In genomic region chr20:43949741-43950618, GRCh38 we compare ENCODE assay signal across 7 cellular contexts. TPM values are rescaled to one million over a fixed set of nuclear protein-coding genes. Genes with fewer than 3 reads are reported as not detected.
DNase-seq lines count a peak whose midpoint lies in the region; ATAC-seq and TF ChIP-seq lines count a peak whose summit lies in the region.

No MANE protein-coding gene starts in this region.

- H3K4me1 Mint-ChIP-seq in activated CD4-positive, alpha-beta memory T cell treated with anti-CD3 and anti-CD28 coated beads for 36 hours (ENCODE audit: low read depth), result peaks cover 60% of the 10 kb centered on the region
- H3K4me1 Mint-ChIP-seq in stimulated activated naive B cell treated with anti-CD40 and anti-IgM and Interleukin-4, amounts not matched to agents 10 μg/mL and 1 μg/mL and 100 μg/mL, for 72 hours, result peaks cover 16 to 30% of the 10 kb centered on the region in 2 donors
- H3K4me1 Mint-ChIP-seq in nephron progenitor cell, result peaks cover 9% of the 10 kb centered on the region

- CTCF ChIA-PET in activated CD4-positive, alpha-beta memory T cell treated with anti-CD3 and anti-CD28 coated beads for 36 hours (lab: Charles Lee), result interaction anchor here (0.8 kb wide), 1 partner anchor 9 kb away, joined by 5 read pairs; no protein-coding TSS in a partner anchor

- H3K9me3 Mint-ChIP-seq in activated CD4-positive, alpha-beta memory T cell treated with anti-CD3 and anti-CD28 coated beads for 36 hours, result no peaks in the 10 kb centered on the region
- no peaks in the 10 kb centered on the region for H3K9me3 Mint-ChIP-seq in stimulated activated naive B cell treated with anti-CD40 and anti-IgM and Interleukin-4, amounts not matched to agents 10 μg/mL and 1 μg/mL and 100 μg/mL, for 72 hours
- no peaks in the 10 kb centered on the region for H3K9me3 Mint-ChIP-seq in nephron progenitor cell

- peak overlapping the region; percentile 41 for H3K9ac ChIP-seq in KMS-11

- no peaks in the 10 kb centered on the region for H3K27me3 ChIP-seq in KMS-11 (ENCODE audit: insufficient read depth, low read depth)

- peak overlapping the region; percentile 50 for H3K27ac Mint-ChIP-seq in activated CD4-positive, alpha-beta memory T cell treated with anti-CD3 and anti-CD28 coated beads for 36 hours
- no peak overlapping the region for H3K27ac Mint-ChIP-seq in stimulated activated naive B cell treated with anti-CD40 and anti-IgM and Interleukin-4, amounts not matched to agents 10 μg/mL and 1 μg/mL and 100 μg/mL, for 72 hours
- no peak overlapping the region for H3K27ac Mint-ChIP-seq in nephron progenitor cell

- peaks cover 75% of the 10 kb centered on the region for H3K79me2 ChIP-seq in KMS-11 (ENCODE audit: insufficient read depth, low read depth)

- no peaks in the 10 kb centered on the region for H4K20me1 ChIP-seq in KMS-11 (ENCODE audit: insufficient read depth)

- H3K27me3 Mint-ChIP-seq in activated CD4-positive, alpha-beta memory T cell treated with anti-CD3 and anti-CD28 coated beads for 36 hours, result peaks cover 31% of the 10 kb centered on the region
- H3K27me3 Mint-ChIP-seq in stimulated activated naive B cell treated with anti-CD40 and anti-IgM and Interleukin-4, amounts not matched to agents 10 μg/mL and 1 μg/mL and 100 μg/mL, for 72 hours, result peaks cover 5 to 11% of the 10 kb centered on the region in 2 donors
- H3K27me3 Mint-ChIP-seq in nephron progenitor cell (ENCODE audit: low read depth, poor library complexity), result peaks cover 9% of the 10 kb centered on the region

- H2AFZ ChIP-seq in KMS-11 (ENCODE audit: low read depth), result no peak overlapping the region; the same call in 1 of the 2 replicates

- intact Hi-C loops in activated CD4-positive, alpha-beta memory T cell treated with anti-CD3 and anti-CD28 coated beads for 36 hours (cut with micrococcal nuclease), result loop anchor here (2.0 kb wide), 1 partner anchor 35 kb away; the partner anchor contains the start of gene TOX2
- intact Hi-C loops in left ventricle myocardium superior (cut with micrococcal nuclease), result no loop called here

- no peaks in the 10 kb centered on the region for H3K36me3 ChIP-seq in KMS-11 (ENCODE audit: insufficient read depth)

- peak overlapping the region; percentile 11 for H3K4me3 Mint-ChIP-seq in activated CD4-positive, alpha-beta memory T cell treated with anti-CD3 and anti-CD28 coated beads for 36 hours
- H3K4me3 Mint-ChIP-seq in stimulated activated naive B cell treated with anti-CD40 and anti-IgM and Interleukin-4, amounts not matched to agents 10 μg/mL and 1 μg/mL and 100 μg/mL, for 72 hours, result no peak overlapping the region
- H3K4me3 Mint-ChIP-seq in nephron progenitor cell, result no peak overlapping the region

- TF ChIP-seq CTCF in KMS-11 (conservative IDR thresholded peaks at IDR 0.05; ENCODE audit: low read depth, low read length) (no peak), nephron progenitor cell (IDR thresholded peaks at IDR 0.05) (no peak)

- POLR2A ChIA-PET in activated CD4-positive, alpha-beta memory T cell treated with anti-CD3 and anti-CD28 coated beads for 36 hours (lab: Charles Lee), result interaction anchor here (0.6 to 1.4 kb wide), 3 partner anchors 9 to 198 kb away, joined by 4 to 5 read pairs (median 4); no protein-coding TSS in a partner anchor

- ATAC-seq in GM19463 (IDR thresholded peaks at IDR 0.05; ENCODE audit: unreplicated experiment) (peak; percentile 87), left ventricle myocardium superior (peak; percentile 53)
- ATAC-seq in stimulated activated naive B cell treated with anti-CD40 and anti-IgM and Interleukin-4, amounts not matched to agents 10 μg/mL and 1 μg/mL and 100 μg/mL, for 72 hours (replicated peaks), result peak; percentile 61 to 85

- H3K36me3 Mint-ChIP-seq in activated CD4-positive, alpha-beta memory T cell treated with anti-CD3 and anti-CD28 coated beads for 36 hours, result no peaks in the 10 kb centered on the region
- no peaks in the 10 kb centered on the region for H3K36me3 Mint-ChIP-seq in stimulated activated naive B cell treated with anti-CD40 and anti-IgM and Interleukin-4, amounts not matched to agents 10 μg/mL and 1 μg/mL and 100 μg/mL, for 72 hours
- H3K36me3 Mint-ChIP-seq in nephron progenitor cell (ENCODE audit: low read depth), result no peaks in the 10 kb centered on the region

- H3K4me1 ChIP-seq in KMS-11 (ENCODE audit: low read depth, poor library complexity, severe bottlenecking), result peaks cover 100% of the 10 kb centered on the region

- H3K4me3 ChIP-seq in KMS-11 (IDR thresholded peaks at IDR 0.05; ENCODE audit: insufficient read depth, low read depth, low read length), result no peak overlapping the region

- DNase-seq in activated CD4-positive, alpha-beta memory T cell treated with anti-CD3 and anti-CD28 coated beads for 36 hours, result peak; percentile 88
- peak; percentile 54 for DNase-seq in left ventricle myocardium superior
- DNase-seq in stimulated activated naive B cell treated with anti-CD40 and anti-IgM and Interleukin-4, amounts not matched to agents 10 μg/mL and 1 μg/mL and 100 μg/mL, for 72 hours, result no peak
- DNase-seq in nephron progenitor cell, result no peak
- no peak for DNase-seq in LoVo (ENCODE audit: low spot score)

- peak overlapping the region; percentile 82 for H3K27ac ChIP-seq in KMS-11

- H3K4me2 ChIP-seq in KMS-11, result peak overlapping the region; percentile 92

RNA-seq across cellular contexts. Expression of gene TOX2, which starts 35.3 kb away (rescaled TPM):
- total RNA-seq in activated CD4-positive, alpha-beta memory T cell treated with anti-CD3 and anti-CD28 coated beads for 36 hours, result 1 to 10 TPM; 2.2 to 2.5 TPM
- 0.47 TPM for total RNA-seq in left ventricle myocardium superior

Comparison
In these comparisons a context has a peak if more than half of its experiments do, and no peak if none do; other contexts are left out.
1. DNase-seq: peak in activated CD4-positive, alpha-beta memory T cell treated with anti-CD3 and anti-CD28 coated beads for 36 hours (single experiment) and left ventricle myocardium superior (single experiment); none in stimulated activated naive B cell treated with anti-CD40 and anti-IgM and Interleukin-4, amounts not matched to agents 10 μg/mL and 1 μg/mL and 100 μg/mL, for 72 hours (single experiment), nephron progenitor cell (single experiment) and LoVo (single experiment).
2. Peak in every context shown above with its lines, with median percentiles within 50 percentile points of each other: ATAC-seq.